7 cellular contexts compared by ENCODE assay signal in the genomic region with DNA sequence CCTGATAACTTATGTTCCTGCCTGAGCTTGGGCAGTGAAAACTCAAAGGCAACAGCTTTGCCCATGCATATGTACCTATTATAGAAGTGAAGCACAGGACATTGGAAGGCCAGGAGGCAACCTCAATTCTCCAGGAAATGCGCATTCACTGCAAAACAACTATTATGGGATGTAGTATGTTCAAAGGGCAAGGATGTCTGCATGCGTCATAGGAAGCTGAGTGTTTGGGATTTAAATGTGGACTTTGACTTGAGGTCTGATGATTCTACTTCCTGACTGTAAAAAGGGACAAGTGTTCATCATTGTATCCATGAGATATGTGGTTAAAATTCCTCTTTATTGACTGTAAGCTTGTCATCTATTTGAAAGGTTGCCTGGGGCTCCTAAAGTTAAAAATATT.
DNase-seq lines count a peak whose midpoint lies in the region; ATAC-seq and TF ChIP-seq lines count a peak whose summit lies in the region.
"Not testable (repeated sequence)": the region's sequence is repeated elsewhere in the genome, so short reads cannot be mapped to it uniquely, and the experiment has no call there.

No MANE protein-coding gene starts in this region.

- H2BK15ac ChIP-seq in IMR-90 (ENCODE audit: low read depth, low read length): peak overlapping the region; percentile 79; the same call in 1 of the 3 replicates

- H2BK20ac ChIP-seq in IMR-90 (ENCODE audit: low read depth, low read length): peak overlapping the region; percentile 90; the same call in 1 of the 2 replicates

- H3K4me2 ChIP-seq in IMR-90 (ENCODE audit: low read depth, low read length); parathyroid adenoma (ENCODE audit: low read length): not testable (repeated sequence)

- H3K9me1 ChIP-seq in IMR-90 (ENCODE audit: insufficient read depth, low read length): not testable (repeated sequence)

- H2AK9ac ChIP-seq in IMR-90 (replicated peaks; ENCODE audit: low read depth, low read length, poor library complexity): not testable (repeated sequence)

- TF ChIP-seq CTCF in IMR-90 (conservative IDR thresholded peaks at IDR 0.05; ENCODE audit: low read depth, low read length); colonic mucosa (IDR thresholded peaks at IDR 0.05); fibroblast of the aortic adventitia (IDR thresholded peaks at IDR 0.05; ENCODE audit: insufficient read depth, low read length); parathyroid adenoma (IDR thresholded peaks at IDR 0.05): not testable (repeated sequence)

- 0 out of 2 replicates have a peak overlapping the region, but pooled peaks have one; percentile 15 for H2AK5ac ChIP-seq in IMR-90 (ENCODE audit: low read depth, low read length)

- peak overlapping the region; percentile 86; the same call in 1 of the 2 replicates for H3K14ac ChIP-seq in IMR-90 (replicated peaks; ENCODE audit: low read depth, low read length)

- H4K8ac ChIP-seq in IMR-90 (ENCODE audit: low read depth in 2 of 2, low read length in 2 of 2): peak overlapping the region in 1 of 2 experiments; percentile 73; a peak in 2 of 4 replicates

- 40% methylated on average over 1 of the region's 2 CpGs; no CpG with 5 or more reads in 1 of the 2 experiments for WGBS in IMR-90 (ENCODE audit: extremely low coverage in 2 of 2, insufficient read length in 1 of 2), 2 experiments

- DNase-seq in EL (peak; percentile 67), IMR-90 (peak; percentile 91), SW480 (ENCODE audit: low spot score) (peak; percentile 62), colonic mucosa (peak; percentile 36), fibroblast of the aortic adventitia (ENCODE audit: low read depth) (peak; percentile 19)
- DNase-seq in left lobe of liver (ENCODE audit: low spot score): not testable (repeated sequence)

- in situ Hi-C loops in IMR-90 (cut with MboI; ENCODE audit: low sequenced_read_pairs): not testable (repeated sequence)

- not testable (repeated sequence) for H3K79me1 ChIP-seq in IMR-90 (ENCODE audit: low read depth in 1 of 2, low read length in 2 of 2)

- not testable (repeated sequence) for H3K79me2 ChIP-seq in parathyroid adenoma

- POLR2A ChIA-PET in IMR-90 (lab: Charles Lee; ENCODE audit: unreplicated experiment): not testable (repeated sequence)

- H3K4ac ChIP-seq in IMR-90 (ENCODE audit: low read depth, low read length): peak overlapping the region; percentile 91

- 0 out of 2 replicates have a peak overlapping the region, but pooled peaks have one; percentile 45 for H4K91ac ChIP-seq in IMR-90 (ENCODE audit: insufficient read depth, low read depth, low read length)

- peak overlapping the region; percentile 86; the same call in 1 of the 2 replicates for H2BK120ac ChIP-seq in IMR-90 (ENCODE audit: low read depth, low read length)

- ATAC-seq in IMR-90 (ENCODE audit: low read depth) (peak; percentile 53), left lobe of liver (peak; percentile 58)

- peak overlapping the region; percentile 71; the same call in 1 of the 2 replicates for H3K18ac ChIP-seq in IMR-90 (ENCODE audit: low read depth, low read length)

- H3K23ac ChIP-seq in IMR-90 (ENCODE audit: low read depth, low read length): peak overlapping the region; percentile 76; the same call in 1 of the 2 replicates

- H3K27me3 ChIP-seq in IMR-90 (ENCODE audit: control insufficient read depth, insufficient read depth, low read length); colonic mucosa; parathyroid adenoma (ENCODE audit: control insufficient read depth, insufficient read depth, low read length): not testable (repeated sequence)

- H3K56ac ChIP-seq in IMR-90 (ENCODE audit: extremely low read depth, insufficient read depth, low read length): not testable (repeated sequence)

- intact Hi-C loops in IMR-90 (cut with micrococcal nuclease); colonic mucosa (cut with DNase I): not testable (repeated sequence)

- peak overlapping the region; percentile 64; the same call in 1 of the 2 replicates for H4K5ac ChIP-seq in IMR-90 (ENCODE audit: low read depth, low read length)

- H2AFZ ChIP-seq in IMR-90 (replicated peaks; ENCODE audit: low read length, poor library complexity): peak overlapping the region; percentile 75
- peak overlapping the region; percentile 22 for H2AFZ ChIP-seq in parathyroid adenoma

- not testable (repeated sequence) for BruUV-seq in IMR-90 (replicated peaks; lab: Mats Ljungman, UMichigan)

- dilution Hi-C loops in IMR-90 (cut with HindIII; ENCODE audit: low sequenced_read_pairs, unreplicated experiment): not testable (repeated sequence)

- H3K27ac ChIP-seq in IMR-90 (ENCODE audit: insufficient read depth, low read length); colonic mucosa; parathyroid adenoma: not testable (repeated sequence)

- H3K4me1 ChIP-seq in IMR-90 (ENCODE audit: control insufficient read depth, insufficient read depth, low read length); colonic mucosa; parathyroid adenoma: not testable (repeated sequence)

- not testable (repeated sequence) for H3K9ac ChIP-seq in IMR-90 (ENCODE audit: low read depth, low read length); colonic mucosa (ENCODE audit: low read depth in 2 of 2, low read length in 2 of 2); parathyroid adenoma

- TF ChIP-seq POLR2A in IMR-90 (IDR thresholded peaks at IDR 0.05; ENCODE audit: low read depth, low read length): not testable (repeated sequence)

- CTCF ChIA-PET in IMR-90 (lab: Yijun Ruan, JAX): not testable (repeated sequence)

- peak overlapping the region; percentile 97 for H2BK5ac ChIP-seq in IMR-90 (ENCODE audit: low read depth, low read length, poor library complexity, severe bottlenecking)

- H3K36me3 ChIP-seq in IMR-90 (ENCODE audit: control insufficient read depth, insufficient read depth, low read length); colonic mucosa; parathyroid adenoma (ENCODE audit: control insufficient read depth, insufficient read depth, low read length): not testable (repeated sequence)

- H3K9me3 ChIP-seq in IMR-90 (ENCODE audit: control insufficient read depth, insufficient read depth, low read length); colonic mucosa; parathyroid adenoma (ENCODE audit: control insufficient read depth, low read length): not testable (repeated sequence)

- not testable (repeated sequence) for TF ChIP-seq RAD21 in IMR-90 (IDR thresholded peaks at IDR 0.05; ENCODE audit: low read length)

- not testable (repeated sequence) for H3K4me3 ChIP-seq in IMR-90 (ENCODE audit: insufficient read depth, low read depth, low read length); colonic mucosa; fibroblast of the aortic adventitia (ENCODE audit: low read depth, low read length); parathyroid adenoma (ENCODE audit: low read depth, low read length)

- H4K20me1 ChIP-seq in IMR-90 (ENCODE audit: insufficient read depth, low read length): not testable (repeated sequence)

TF ChIP-seq in IMR-90, 13 proteins besides CTCF, POLR2A, EP300 and RAD21:
- peak; percentile 37; the same call in 1 of the 2 replicates for TF ChIP-seq FOS (IDR thresholded peaks at IDR 0.05; ENCODE audit: low read depth, low read length)
